ENCODE assay signal across 16 cellular contexts in genomic region chr22:23769321-23769965, GRCh38. TPM values are rescaled to one million over a fixed set of nuclear protein-coding genes. Genes with fewer than 3 reads are reported as not detected.
A peak's percentile ranks its signal among the peaks of the same experiment; 100 is the strongest.
DNase-seq lines count a peak whose midpoint lies in the region; ATAC-seq, FAIRE-seq and TF ChIP-seq lines count a peak whose summit lies in the region.
"Had no signal": no experiment of that assay in that cellular context is flagged by ENCODE, and none has a peak within 500 bp of the region (broad histone marks: within the 10 kb centered on the region; RNA-seq: fewer than 3 reads in every experiment).

No MANE protein-coding gene starts in this region.

- no peaks in the 10 kb centered on the region for H3K9me3 Mint-ChIP-seq in natural killer cell

- peaks cover 33% of the 10 kb centered on the region for H3K4me1 ChIP-seq in A673 (ENCODE audit: insufficient read depth, low read length, poor library complexity, severe bottlenecking)

- TF ChIP-seq CTCF in natural killer cell (IDR thresholded peaks at IDR 0.05) (no peak), A673 (conservative IDR thresholded peaks at IDR 0.05; ENCODE audit: low read depth, low read length) (no peak)

- POLR2A ChIA-PET in A673 (lab: Charles Lee; ENCODE audit: low non-redundant PET): no interaction called here

- FAIRE-seq in GM12891 (lab: Jason Lieb, UNC) (peak; percentile 64), H54 (lab: Jason Lieb, UNC) (no peak), HTR-8/SVneo (lab: Jason Lieb, UNC) (no peak)

- TF ChIP-seq POLR2A in GM12891 (IDR thresholded peaks at IDR 0.05; ENCODE audit: low read depth, low read length) (no peak), H54 (IDR thresholded peaks at IDR 0.05; ENCODE audit: low read depth, low read length) (no peak)

- no peaks in the 10 kb centered on the region for H3K27me3 ChIP-seq in A673 (replicated peaks; ENCODE audit: insufficient read depth, low read depth, low read length, poor library complexity)
- H3K27me3 ChIP-seq: tibial nerve had no signal

- no peak overlapping the region for H3K27ac Mint-ChIP-seq in T-helper 17 cell
- H3K27ac Mint-ChIP-seq in natural killer cell: no peak overlapping the region

- H3K4me1 Mint-ChIP-seq in T-helper 17 cell: peaks cover 15% of the 10 kb centered on the region
- peaks cover 10 to 38% of the 10 kb centered on the region in 2 donors for H3K4me1 Mint-ChIP-seq in natural killer cell

- intact Hi-C loops in natural killer cell (cut with micrococcal nuclease) (loop anchor here (5.0 kb wide), 1 partner anchor 78 kb away; no protein-coding TSS in a partner anchor), A673 (cut with micrococcal nuclease; ENCODE audit: unreplicated experiment) (loop anchor here (5.0 kb wide), 1 partner anchor 78 kb away; no protein-coding TSS in a partner anchor)

- BruUV-seq in A673 (replicated peaks; lab: Mats Ljungman, UMichigan): no TSS peak

- H3K36me3 Mint-ChIP-seq in T-helper 17 cell (ENCODE audit: low read depth): peaks cover 2% of the 10 kb centered on the region
- H3K36me3 Mint-ChIP-seq in natural killer cell: no peaks in the 10 kb centered on the region

- H3K4me3 ChIP-seq in A673 (ENCODE audit: low read depth, low read length, poor library complexity, severe bottlenecking): no peak overlapping the region

- H3K27me3 Mint-ChIP-seq in T-helper 17 cell (no peaks in the 10 kb centered on the region), natural killer cell (ENCODE audit: low read depth in 2 of 2) (no peaks in the 10 kb centered on the region)

- no peaks in the 10 kb centered on the region for H3K9me3 ChIP-seq in T-helper 17 cell (ENCODE audit: control insufficient read depth, low read length, poor library complexity, severe bottlenecking)
- H3K9me3 ChIP-seq in A673 (ENCODE audit: low read depth, low read length, poor library complexity, severe bottlenecking): no peaks in the 10 kb centered on the region
- H3K9me3 ChIP-seq: tibial nerve had no signal

- H3K27ac ChIP-seq in A673 (ENCODE audit: low read depth, low read length, poor library complexity, severe bottlenecking): no peak overlapping the region

- H3K36me3 ChIP-seq in A673 (ENCODE audit: insufficient read depth, low read length, poor library complexity, severe bottlenecking): peaks cover 8% of the 10 kb centered on the region

- ATAC-seq in T-helper 17 cell (no peak), natural killer cell (no peak)

- H3K4me3 Mint-ChIP-seq in T-helper 17 cell: peak overlapping the region; percentile 58
- H3K4me3 Mint-ChIP-seq in natural killer cell: peak overlapping the region; percentile 28

- CTCF ChIA-PET in A673 (lab: Charles Lee): interaction anchor here (0.7 to 1.9 kb wide), 3 partner anchors 80 to 103 kb away, joined by 6 to 9 read pairs (median 6); no protein-coding TSS in a partner anchor

- DNase-seq in NCI-H510A treated with DMSO at 0.1 percent for 48 hours (lab: John Stamatoyannopoulos, UW): peak; percentile 12
- DNase-seq in NCI-H510A (lab: John Stamatoyannopoulos, UW): no peak
- DNase-seq in GM12891 (ENCODE audit: insufficient read length, low spot score): no peak
- no peak for DNase-seq in T-helper 17 cell
- DNase-seq in natural killer cell: no peak
- no peak for DNase-seq in H54 (ENCODE audit: insufficient read length, low spot score)
- no peak for DNase-seq in A673 (ENCODE audit: low spot score)
- DNase-seq in HTR-8/SVneo (ENCODE audit: insufficient read length, low spot score): no peak
- DNase-seq: activated CD8-positive, alpha-beta memory T cell treated with anti-CD3 and anti-CD28 coated beads, Interleukin-2, amount 50 U/mL, for 48 hours; anterior cingulate cortex; cortex of kidney; NCI-H1105 treated with DMSO at 0.1 percent for 48 hours; NCI-H524; RPMI8226 had no signal

TF ChIP-seq in GM12891, 5 proteins besides CTCF, POLR2A, EP300 and RAD21:
- TF ChIP-seq TAF1 (IDR thresholded peaks at IDR 0.05; ENCODE audit: low read depth, low read length): no peak
- TF ChIP-seq PAX5 (IDR thresholded peaks at IDR 0.05; ENCODE audit: insufficient read depth, low read length, severe bottlenecking): no peak
- no peak for TF ChIP-seq POLR2AphosphoS5 (IDR thresholded peaks at IDR 0.05; ENCODE audit: low read depth, low read length)
- TF ChIP-seq POU2F2 (IDR thresholded peaks at IDR 0.05; ENCODE audit: low read depth, low read length): no peak
- no peak for TF ChIP-seq SPI1 (IDR thresholded peaks at IDR 0.05; ENCODE audit: low read depth, low read length)

RNA-seq across cellular contexts. Expression of gene CHCHD10, which starts 1.7 kb away (rescaled TPM):
- 247 TPM for polyA plus RNA-seq in GM12891 (2012; ENCODE audit: low read depth, missing spikeins)
- total RNA-seq in T-helper 17 cell (10 to 100 TPM; 31.6 to 44.0 TPM), natural killer cell (10 to 100 TPM in 2 of 3 donors, 1 to 10 TPM in 1; 9.3 to 22.5 (median 13.8) TPM), A673 (2021) (117 and 128 TPM in 2 replicates)

RNA-seq across cellular contexts. Expression of gene MMP11, which starts 3.2 kb away (rescaled TPM):
- 0.15 TPM for polyA plus RNA-seq in GM12891 (2012; ENCODE audit: low read depth, missing spikeins)
- total RNA-seq in T-helper 17 cell (1 to 10 TPM in 1 of 2 donors, under 1 TPM in 1; 0.76 to 1.2 TPM), natural killer cell (1 to 10 TPM in 1 of 3 donors, under 1 TPM in 2; 0.71 to 1.7 (median 0.91) TPM), A673 (2021) (5.1 and 6.8 TPM in 2 replicates)

RNA-seq across cellular contexts. Expression of gene C22orf15, which starts 6.7 kb away (rescaled TPM):
- polyA plus RNA-seq in GM12891 (2012; ENCODE audit: low read depth, missing spikeins): 0.89 TPM
- total RNA-seq in T-helper 17 cell: under 1 TPM; 0.30 to 0.81 TPM
- total RNA-seq in natural killer cell: not detected
- 2.0 and 2.2 TPM in 2 replicates for total RNA-seq in A673 (2021)

RNA-seq across cellular contexts. Expression of gene VPREB3, which starts 15.2 kb away (rescaled TPM):
- polyA plus RNA-seq in GM12891 (2012; ENCODE audit: low read depth, missing spikeins): 28.4 TPM
- total RNA-seq in T-helper 17 cell (1 to 10 TPM in 1 of 2 donors, not detected in 1; 4.4 TPM), natural killer cell (not detected), A673 (2021) (0.74 and 0.88 TPM in 2 replicates)
- total RNA-seq: lung microvascular endothelial cell, tibial nerve had no signal

RNA-seq across cellular contexts. Expression of gene SMARCB1, which starts 17.3 kb away (rescaled TPM):
- polyA plus RNA-seq in GM12891 (2012; ENCODE audit: low read depth, missing spikeins): 105 TPM
- total RNA-seq in T-helper 17 cell (10 to 100 TPM; 45.0 to 53.6 TPM), natural killer cell (10 to 100 TPM; 56.3 to 76.9 (median 69.8) TPM), A673 (2021) (172 and 176 TPM in 2 replicates)
